ENCODE assay signal across 21 cellular contexts in the genomic region with DNA sequence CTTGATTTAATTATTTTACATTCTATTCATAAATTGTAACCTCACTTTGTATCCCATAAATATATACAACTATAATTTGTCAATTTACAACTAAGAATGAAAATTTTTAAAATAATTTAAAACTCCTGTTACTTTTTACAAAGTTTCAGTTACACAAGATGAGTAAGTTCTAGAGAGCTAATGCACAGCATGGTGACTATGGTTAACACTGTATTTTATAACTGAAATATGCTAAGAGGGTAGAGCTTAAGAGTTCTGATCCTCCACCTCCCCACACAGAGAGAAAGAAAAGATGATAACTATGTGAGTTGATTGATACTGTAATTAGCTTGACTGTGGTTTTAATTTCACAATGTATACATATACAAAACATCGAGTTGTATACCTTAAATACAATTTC.
DNase-seq lines count a peak whose midpoint lies in the region; ATAC-seq lines count a peak whose summit lies in the region.
"Had no signal": no experiment of that assay in that cellular context is flagged by ENCODE, and none has a peak within 500 bp of the region (broad histone marks: within the 10 kb centered on the region; RNA-seq: fewer than 3 reads in every experiment).

No MANE protein-coding gene starts in this region.

- no peak overlapping the region for H3K27ac Mint-ChIP-seq in stimulated activated effector memory CD8-positive, alpha-beta T cell treated with anti-CD3 and anti-CD28 coated beads, Interleukin-12 subunit alpha, Interleukin-12 subunit beta, amount 100 ng/mL, for 72 hours
- H3K27ac Mint-ChIP-seq in activated T-cell treated with anti-CD3 and anti-CD28 coated beads, Interleukin-2, amount 50 U/mL, for 24 hours: no peak overlapping the region
- H3K27ac Mint-ChIP-seq: activated naive CD4-positive, alpha-beta T cell treated with anti-CD3 and anti-CD28 coated beads, Interleukin-2, amount 50 U/mL, for 72 hours; CD4-positive, alpha-beta T cell; stimulated activated naive CD8-positive, alpha-beta T cell treated with anti-CD3 and anti-CD28 coated beads, Interleukin-15, Interleukin-2, amounts not matched to agents 100 ng/mL and 50 ng/mL, for 24 hours had no signal

- no peaks in the 10 kb centered on the region for H3K27me3 ChIP-seq in SJSA1 (replicated peaks)
- H3K27me3 ChIP-seq: tibial artery had no signal

- H3K27ac ChIP-seq in SJSA1: peak overlapping the region; percentile 98
- H3K27ac ChIP-seq: tibial artery had no signal

- H3K4me3 Mint-ChIP-seq in stimulated activated effector memory CD8-positive, alpha-beta T cell treated with anti-CD3 and anti-CD28 coated beads, Interleukin-12 subunit alpha, Interleukin-12 subunit beta, amount 100 ng/mL, for 72 hours: no peak overlapping the region
- H3K4me3 Mint-ChIP-seq in activated T-cell treated with anti-CD3 and anti-CD28 coated beads, Interleukin-2, amount 50 U/mL, for 24 hours: no peak overlapping the region
- H3K4me3 Mint-ChIP-seq: CD4-positive, alpha-beta T cell; stimulated activated naive CD8-positive, alpha-beta T cell treated with anti-CD3 and anti-CD28 coated beads, Interleukin-15, Interleukin-2, amounts not matched to agents 100 ng/mL and 50 ng/mL, for 24 hours had no signal

- no peaks in the 10 kb centered on the region for H3K4me1 Mint-ChIP-seq in stimulated activated effector memory CD8-positive, alpha-beta T cell treated with anti-CD3 and anti-CD28 coated beads, Interleukin-12 subunit alpha, Interleukin-12 subunit beta, amount 100 ng/mL, for 72 hours
- H3K4me1 Mint-ChIP-seq in activated T-cell treated with anti-CD3 and anti-CD28 coated beads, Interleukin-2, amount 50 U/mL, for 24 hours (ENCODE audit: low read depth): no peaks in the 10 kb centered on the region

- intact Hi-C loops in Right ventricle myocardium inferior (cut with DNase I): no loop called here

- no peaks in the 10 kb centered on the region for H3K9me3 Mint-ChIP-seq in stimulated activated effector memory CD8-positive, alpha-beta T cell treated with anti-CD3 and anti-CD28 coated beads, Interleukin-12 subunit alpha, Interleukin-12 subunit beta, amount 100 ng/mL, for 72 hours
- no peaks in the 10 kb centered on the region for H3K9me3 Mint-ChIP-seq in activated T-cell treated with anti-CD3 and anti-CD28 coated beads, Interleukin-2, amount 50 U/mL, for 24 hours
- H3K9me3 Mint-ChIP-seq: activated naive CD4-positive, alpha-beta T cell treated with anti-CD3 and anti-CD28 coated beads, Interleukin-2, amount 50 U/mL, for 72 hours; CD4-positive, alpha-beta T cell; stimulated activated naive CD8-positive, alpha-beta T cell treated with anti-CD3 and anti-CD28 coated beads, Interleukin-15, Interleukin-2, amounts not matched to agents 100 ng/mL and 50 ng/mL, for 24 hours had no signal

- no peaks in the 10 kb centered on the region for H3K9me3 ChIP-seq in SJSA1 (replicated peaks)
- H3K9me3 ChIP-seq: tibial artery had no signal

- no peaks in the 10 kb centered on the region for H3K36me3 Mint-ChIP-seq in stimulated activated effector memory CD8-positive, alpha-beta T cell treated with anti-CD3 and anti-CD28 coated beads, Interleukin-12 subunit alpha, Interleukin-12 subunit beta, amount 100 ng/mL, for 72 hours
- H3K36me3 Mint-ChIP-seq in activated T-cell treated with anti-CD3 and anti-CD28 coated beads, Interleukin-2, amount 50 U/mL, for 24 hours (ENCODE audit: low read depth): no peaks in the 10 kb centered on the region
- H3K36me3 Mint-ChIP-seq: activated naive CD4-positive, alpha-beta T cell treated with anti-CD3 and anti-CD28 coated beads, Interleukin-2, amount 50 U/mL, for 72 hours had no signal

- no peaks in the 10 kb centered on the region for H3K36me3 ChIP-seq in SJSA1
- H3K36me3 ChIP-seq: tibial artery had no signal

- peaks cover 27% of the 10 kb centered on the region for H3K4me1 ChIP-seq in SJSA1 (replicated peaks)
- H3K4me1 ChIP-seq: tibial artery had no signal

- no peak overlapping the region for H3K4me3 ChIP-seq in SJSA1
- H3K4me3 ChIP-seq: tibial artery had no signal

- peaks cover 5% of the 10 kb centered on the region for H3K27me3 Mint-ChIP-seq in activated T-cell treated with anti-CD3 and anti-CD28 coated beads, Interleukin-2, amount 50 U/mL, for 24 hours
- H3K27me3 Mint-ChIP-seq: CD4-positive, alpha-beta T cell had no signal

- peak; percentile 43 for ATAC-seq in GM18508 (IDR thresholded peaks at IDR 0.05; ENCODE audit: insufficient read depth, unreplicated experiment)
- ATAC-seq in GM21390 (IDR thresholded peaks at IDR 0.05; ENCODE audit: unreplicated experiment): peak; percentile 54
- peak; percentile 44 for ATAC-seq in HG03175 (IDR thresholded peaks at IDR 0.05; ENCODE audit: unreplicated experiment)
- ATAC-seq in stimulated activated effector memory CD8-positive, alpha-beta T cell treated with anti-CD3 and anti-CD28 coated beads, Interleukin-12 subunit alpha, Interleukin-12 subunit beta, amount 100 ng/mL, for 72 hours: no peak
- ATAC-seq in Right ventricle myocardium inferior: no peak
- ATAC-seq: activated naive CD4-positive, alpha-beta T cell treated with anti-CD3 and anti-CD28 coated beads, Interleukin-2, amount 50 U/mL, for 72 hours had no signal

- DNase-seq in SJSA1 (ENCODE audit: low read depth in 1 of 2, low spot score in 2 of 2): no peak
- DNase-seq in stimulated activated effector memory CD8-positive, alpha-beta T cell treated with anti-CD3 and anti-CD28 coated beads, Interleukin-12 subunit alpha, Interleukin-12 subunit beta, amount 100 ng/mL, for 72 hours (ENCODE audit: low spot score in 2 of 2): no peak
- DNase-seq in Right ventricle myocardium inferior (ENCODE audit: missing footprints): no peak
- no peak for DNase-seq in SHP77 treated with DMSO at 0.1 percent for 48 hours (lab: John Stamatoyannopoulos, UW)
- no peak for DNase-seq in activated T-cell treated with anti-CD3 and anti-CD28 coated beads, Interleukin-2, amount 50 U/mL, for 24 hours
- DNase-seq: CD4-positive, alpha-beta T cell; erythroblast; foreskin melanocyte; NCI-H1092; NCI-H2029; NCI-H345; occipital lobe; retina; stimulated activated CD4-positive, alpha-beta T cell treated with anti-CD3 and anti-CD28 coated beads, Interleukin-4, amount 100 ng/mL, for 1 hour; T1000; tibial artery had no signal

Comparison
In these comparisons a context has a peak if more than half of its experiments do, and no peak if none do; other contexts are left out.
1. ATAC-seq: peak in GM18508 (single experiment), GM21390 (single experiment) and HG03175 (single experiment); none in stimulated activated effector memory CD8-positive, alpha-beta T cell treated with anti-CD3 and anti-CD28 coated beads, Interleukin-12 subunit alpha, Interleukin-12 subunit beta, amount 100 ng/mL, for 72 hours (single experiment) and Right ventricle myocardium inferior (single experiment).